Comparison of ENCODE assay signal across 8 cellular contexts in genomic region chr15:101675796-101676582, GRCh38. TPM values are rescaled to one million over a fixed set of nuclear protein-coding genes. Genes with fewer than 3 reads are reported as not detected.
DNase-seq lines count a peak whose midpoint lies in the region; ATAC-seq and TF ChIP-seq lines count a peak whose summit lies in the region.

No MANE protein-coding gene starts in this region.

- intact Hi-C loops in CD4-positive, alpha-beta memory T cell (cut with micrococcal nuclease): no loop called here
- intact Hi-C loops in activated T-helper 2 cell treated with anti-CD3 and anti-CD28 coated beads, Interferon-gamma antibody, Interleukin-2, Interleukin-4, amounts not matched to agents 10 μg/mL and 5 μg/mL and 100 μg/mL, durations not matched to agents 14 hours and 24 hours and 36 hours (cut with micrococcal nuclease): no loop called here
- intact Hi-C loops in thyroid gland (cut with DNase I): no loop called here

- H3K79me2 ChIP-seq in fibroblast of lung (ENCODE audit: control insufficient read depth, insufficient read depth, low read length): no peaks in the 10 kb centered on the region

- peak in 1 of 5 donors; percentile 33 for DNase-seq in CD4-positive, alpha-beta memory T cell
- peak; percentile 66 for DNase-seq in NOMO-1 treated with DMSO at 0.1 percent for 48 hours (lab: John Stamatoyannopoulos, UW; ENCODE audit: unreplicated experiment)
- peak; percentile 77 to 88 for DNase-seq in fibroblast of lung (ENCODE audit: low read depth in 2 of 2)
- no peak for DNase-seq in KG1 (lab: John Stamatoyannopoulos, UW)
- DNase-seq in activated T-helper 2 cell treated with anti-CD3 and anti-CD28 coated beads, Interferon-gamma antibody, Interleukin-2, Interleukin-4, amounts not matched to agents 10 μg/mL and 5 μg/mL and 100 μg/mL, durations not matched to agents 14 hours and 24 hours and 36 hours (ENCODE audit: low spot score): no peak
- no peak for DNase-seq in NCI-H2227 (lab: John Stamatoyannopoulos, UW; ENCODE audit: unreplicated experiment)
- no peak for DNase-seq in thyroid gland

- no peak overlapping the region for H3K27ac ChIP-seq in CD4-positive, alpha-beta memory T cell (ENCODE audit: low read depth, low read length)
- H3K27ac ChIP-seq in fibroblast of lung (ENCODE audit: insufficient read depth, low read length) (peak overlapping the region; percentile 55), thyroid gland (no peak overlapping the region)

- H4K20me1 ChIP-seq in fibroblast of lung (ENCODE audit: control insufficient read depth, extremely low read depth, insufficient read depth, low read length): no peaks in the 10 kb centered on the region

- no peak for TF ChIP-seq CTCF in fibroblast of lung (conservative IDR thresholded peaks at IDR 0.05 in 1 of 2, IDR thresholded peaks at IDR 0.05 in 1 of 2; ENCODE audit: low read depth in 1 of 2, low read length in 2 of 2)
- TF ChIP-seq CTCF in thyroid gland (IDR thresholded peaks at IDR 0.05): no peak

- TF ChIP-seq POLR2A in thyroid gland (IDR thresholded peaks at IDR 0.05): no peak

- H3K4me1 Mint-ChIP-seq in CD4-positive, alpha-beta memory T cell: peaks cover 1 to 14% (median 7%) of the 10 kb centered on the region in 4 donors
- peaks cover 5% of the 10 kb centered on the region for H3K4me1 Mint-ChIP-seq in activated T-helper 2 cell treated with anti-CD3 and anti-CD28 coated beads, Interferon-gamma antibody, Interleukin-2, Interleukin-4, amounts not matched to agents 10 μg/mL and 5 μg/mL and 100 μg/mL, durations not matched to agents 14 hours and 24 hours and 36 hours (ENCODE audit: low read depth)

- no peak overlapping the region for H3K4me3 ChIP-seq in CD4-positive, alpha-beta memory T cell (ENCODE audit: low read length in 2 of 2)
- H3K4me3 ChIP-seq in fibroblast of lung (replicated peaks in 1 of 4; ENCODE audit: control extremely low read depth in 1 of 4, insufficient read depth in 1 of 4, low read depth in 3 of 4, low read length in 4 of 4) (no peak overlapping the region), thyroid gland (replicated peaks in 1 of 3) (no peak overlapping the region)

- no peak overlapping the region for H3K4me2 ChIP-seq in fibroblast of lung (ENCODE audit: extremely low read depth, insufficient read depth, low read length)

- ATAC-seq in GM21367 (IDR thresholded peaks at IDR 0.05; ENCODE audit: unreplicated experiment): peak; percentile 89

- H3K4me3 Mint-ChIP-seq in CD4-positive, alpha-beta memory T cell: peak overlapping the region; percentile 11 to 76 (median 54)
- no peak overlapping the region for H3K4me3 Mint-ChIP-seq in activated T-helper 2 cell treated with anti-CD3 and anti-CD28 coated beads, Interferon-gamma antibody, Interleukin-2, Interleukin-4, amounts not matched to agents 10 μg/mL and 5 μg/mL and 100 μg/mL, durations not matched to agents 14 hours and 24 hours and 36 hours (ENCODE audit: low read depth)

- WGBS in thyroid gland, 2 donors: 84 to 86% methylated on average over 16 of the region's 16 CpGs

- no peak overlapping the region for H3K9ac ChIP-seq in fibroblast of lung (ENCODE audit: insufficient read depth, low read length)

- H3K9me3 Mint-ChIP-seq in CD4-positive, alpha-beta memory T cell: no peaks in the 10 kb centered on the region
- no peaks in the 10 kb centered on the region for H3K9me3 Mint-ChIP-seq in activated T-helper 2 cell treated with anti-CD3 and anti-CD28 coated beads, Interferon-gamma antibody, Interleukin-2, Interleukin-4, amounts not matched to agents 10 μg/mL and 5 μg/mL and 100 μg/mL, durations not matched to agents 14 hours and 24 hours and 36 hours

- H3K36me3 Mint-ChIP-seq in CD4-positive, alpha-beta memory T cell: peaks cover 70 to 73% of the 10 kb centered on the region in 2 donors
- peaks cover 63% of the 10 kb centered on the region for H3K36me3 Mint-ChIP-seq in activated T-helper 2 cell treated with anti-CD3 and anti-CD28 coated beads, Interferon-gamma antibody, Interleukin-2, Interleukin-4, amounts not matched to agents 10 μg/mL and 5 μg/mL and 100 μg/mL, durations not matched to agents 14 hours and 24 hours and 36 hours (ENCODE audit: low read depth)

- H3K4me1 ChIP-seq in CD4-positive, alpha-beta memory T cell (ENCODE audit: insufficient read depth, low read length): no peaks in the 10 kb centered on the region
- H3K4me1 ChIP-seq in fibroblast of lung (ENCODE audit: control insufficient read depth, extremely low read depth, insufficient read depth, low read length) (peaks cover 7% of the 10 kb centered on the region), thyroid gland (no peaks in the 10 kb centered on the region)

- H2AFZ ChIP-seq in fibroblast of lung (ENCODE audit: low read length): no peak overlapping the region

- CTCF ChIA-PET in CD4-positive, alpha-beta memory T cell (lab: Charles Lee; ENCODE audit: partially characterized antibody): no interaction called here

- peaks cover 40% of the 10 kb centered on the region for H3K36me3 ChIP-seq in CD4-positive, alpha-beta memory T cell (ENCODE audit: insufficient read depth, low read length)
- H3K36me3 ChIP-seq in fibroblast of lung (ENCODE audit: control insufficient read depth, insufficient read depth, low read length): no peaks in the 10 kb centered on the region
- H3K36me3 ChIP-seq in thyroid gland: peaks cover 19 to 25% of the 10 kb centered on the region in 2 donors

- no peaks in the 10 kb centered on the region for H3K27me3 Mint-ChIP-seq in CD4-positive, alpha-beta memory T cell
- H3K27me3 Mint-ChIP-seq in activated T-helper 2 cell treated with anti-CD3 and anti-CD28 coated beads, Interferon-gamma antibody, Interleukin-2, Interleukin-4, amounts not matched to agents 10 μg/mL and 5 μg/mL and 100 μg/mL, durations not matched to agents 14 hours and 24 hours and 36 hours (ENCODE audit: low read depth): no peaks in the 10 kb centered on the region

- H3K27me3 ChIP-seq in CD4-positive, alpha-beta memory T cell (ENCODE audit: insufficient read depth, low read length): no peaks in the 10 kb centered on the region
- no peaks in the 10 kb centered on the region for H3K27me3 ChIP-seq in fibroblast of lung (ENCODE audit: control insufficient read depth, insufficient read depth, low read length)
- no peaks in the 10 kb centered on the region for H3K27me3 ChIP-seq in thyroid gland

- POLR2A ChIA-PET in CD4-positive, alpha-beta memory T cell (lab: Charles Lee; ENCODE audit: partially characterized antibody): no interaction called here

- no peaks in the 10 kb centered on the region for H3K9me3 ChIP-seq in CD4-positive, alpha-beta memory T cell (ENCODE audit: control insufficient read depth in 1 of 2, low read length in 2 of 2)
- H3K9me3 ChIP-seq in fibroblast of lung (ENCODE audit: control insufficient read depth, insufficient read depth, low read depth, low read length): no peaks in the 10 kb centered on the region
- no peaks in the 10 kb centered on the region for H3K9me3 ChIP-seq in thyroid gland

- H3K27ac Mint-ChIP-seq in CD4-positive, alpha-beta memory T cell: peak overlapping the region; percentile 15 to 82 (median 65)
- no peak overlapping the region for H3K27ac Mint-ChIP-seq in activated T-helper 2 cell treated with anti-CD3 and anti-CD28 coated beads, Interferon-gamma antibody, Interleukin-2, Interleukin-4, amounts not matched to agents 10 μg/mL and 5 μg/mL and 100 μg/mL, durations not matched to agents 14 hours and 24 hours and 36 hours

RNA-seq across cellular contexts. Expression of gene TM2D3, which starts 23.8 kb away (rescaled TPM):
- 10 to 100 TPM; 86.3 to 92.9 TPM for total RNA-seq in CD4-positive, alpha-beta memory T cell
- polyA plus RNA-seq in CD4-positive, alpha-beta memory T cell: 10 to 100 TPM; 35.1 to 40.3 TPM
- 46.2 and 71.5 TPM in 2 replicates for total RNA-seq in fibroblast of lung
- polyA plus RNA-seq in fibroblast of lung: 44.6 and 46.1 TPM in 2 replicates
- polyA plus RNA-seq in fibroblast of lung (2012): 36.8 and 38.2 TPM in 2 replicates
- 10.0 and 20.0 TPM in 2 replicates for polyA minus RNA-seq in fibroblast of lung (ENCODE audit: low replicate concordance)
- 40.4 and 42.6 TPM in 2 replicates for total RNA-seq in activated T-helper 2 cell treated with anti-CD3 and anti-CD28 coated beads, Interferon-gamma antibody, Interleukin-2, Interleukin-4, amounts not matched to agents 10 μg/mL and 5 μg/mL and 100 μg/mL, durations not matched to agents 14 hours and 24 hours and 36 hours
- total RNA-seq in thyroid gland: 10 to 100 TPM; 54.8 to 92.5 (median 71.5) TPM

RNA-seq across cellular contexts. Expression of gene TARS3, which starts 48.3 kb away (rescaled TPM):
- total RNA-seq in CD4-positive, alpha-beta memory T cell: 10 to 100 TPM; 35.8 to 39.8 TPM
- 10 to 100 TPM in 1 of 2 donors, 1 to 10 TPM in 1; 8.9 to 17.2 TPM for polyA plus RNA-seq in CD4-positive, alpha-beta memory T cell
- total RNA-seq in fibroblast of lung (9.5 and 23.3 TPM in 2 replicates), thyroid gland (10 to 100 TPM; 22.8 to 58.6 (median 26.6) TPM)
- 4.3 and 6.2 TPM in 2 replicates for polyA plus RNA-seq in fibroblast of lung
- polyA plus RNA-seq in fibroblast of lung (2012): 8.4 and 10.6 TPM in 2 replicates
- polyA minus RNA-seq in fibroblast of lung (ENCODE audit: low replicate concordance): 0.67 and 1.4 TPM in 2 replicates
- total RNA-seq in activated T-helper 2 cell treated with anti-CD3 and anti-CD28 coated beads, Interferon-gamma antibody, Interleukin-2, Interleukin-4, amounts not matched to agents 10 μg/mL and 5 μg/mL and 100 μg/mL, durations not matched to agents 14 hours and 24 hours and 36 hours: 14.1 and 14.5 TPM in 2 replicates

Comparison
In these comparisons a context has a peak if more than half of its experiments do, and no peak if none do; other contexts are left out.
1. DNase-seq: peak in NOMO-1 treated with DMSO at 0.1 percent for 48 hours (single experiment) and fibroblast of lung (2 of 2); none in KG1 (single experiment), activated T-helper 2 cell treated with anti-CD3 and anti-CD28 coated beads, Interferon-gamma antibody, Interleukin-2, Interleukin-4, amounts not matched to agents 10 μg/mL and 5 μg/mL and 100 μg/mL, durations not matched to agents 14 hours and 24 hours and 36 hours (single experiment), NCI-H2227 (single experiment) and thyroid gland (0 of 2).